Comparison of ENCODE assay signal across 15 cellular contexts in the genomic region with DNA sequence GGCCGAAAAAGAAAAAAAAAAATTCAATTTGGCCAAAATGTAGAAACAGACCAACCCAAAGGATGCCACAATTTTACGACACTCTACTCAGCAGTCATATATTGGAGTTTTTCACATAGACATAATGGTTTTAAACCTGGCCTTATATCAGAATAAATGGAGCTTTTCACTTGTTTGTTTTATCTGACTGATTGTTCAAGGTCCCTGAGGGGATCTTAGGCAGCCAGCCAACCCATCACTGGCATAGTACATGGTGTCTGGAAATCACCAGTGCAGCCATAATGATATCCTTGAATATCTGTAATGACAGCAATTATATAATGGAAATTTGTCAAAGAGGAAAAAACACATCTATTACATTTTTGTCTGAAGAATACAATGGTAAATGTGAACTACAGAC.
"Had no signal": no experiment of that assay in that cellular context is flagged by ENCODE, and none has a peak within 500 bp of the region (broad histone marks: within the 10 kb centered on the region; RNA-seq: fewer than 3 reads in every experiment).

No MANE protein-coding gene starts in this region.

- H3K27me3 ChIP-seq: hepatocyte, right lobe of liver, spleen, tibial nerve had no signal

- DNase-seq: activated CD4-positive, alpha-beta memory T cell treated with anti-CD3 and anti-CD28 coated beads, Interleukin-2, amount 10 ng/mL, durations not matched to agents 7 days and 5 days; activated gamma-delta T cell; activated naive CD8-positive, alpha-beta T cell treated with anti-CD3 and anti-CD28 coated beads for 36 hours; activated T-cell treated with anti-CD3 and anti-CD28 coated beads, Interleukin-2, amount 50 U/mL, for 48 hours; cerebellar nuclear complex; dermis blood vessel endothelial cell; kidney; nephron progenitor cell; psoas muscle; right lobe of liver; spleen; stimulated activated CD4-positive, alpha-beta T cell treated with anti-CD3 and anti-CD28 coated beads, Interleukin-1b, Interleukin-23, amount 100 ng/mL, for 48 hours had no signal

- H3K9me3 ChIP-seq: psoas muscle, right lobe of liver, spleen, tibial nerve had no signal

- H3K36me3 ChIP-seq: right lobe of liver, spleen, tibial nerve had no signal

- ATAC-seq: psoas muscle; right lobe of liver; stimulated activated memory B cell treated with anti-CD40 and anti-IgM and Interleukin-4, amounts not matched to agents 10 μg/mL and 1 μg/mL and 100 μg/mL, for 72 hours had no signal

- H3K4me3 ChIP-seq: hepatocyte, psoas muscle, right lobe of liver, spleen, tibial nerve had no signal

- H3K4me1 ChIP-seq: psoas muscle, right lobe of liver, spleen, tibial nerve had no signal
